16 cellular contexts compared by ENCODE assay signal in genomic region chr6:15061908-15062307, GRCh38.
"Had no signal": no experiment of that assay in that cellular context is flagged by ENCODE, and none has a peak within 500 bp of the region (broad histone marks: within the 10 kb centered on the region; RNA-seq: fewer than 3 reads in every experiment).

No MANE protein-coding gene starts in this region.

- H3K36me3 Mint-ChIP-seq: activated naive CD4-positive, alpha-beta T cell treated with anti-CD3 and anti-CD28 coated beads, Interleukin-2, amount 10 ng/mL, durations not matched to agents 7 days and 5 days; naive thymus-derived CD8-positive, alpha-beta T cell; stimulated activated effector memory CD8-positive, alpha-beta T cell treated with anti-CD3 and anti-CD28 coated beads, Interleukin-12 subunit alpha, Interleukin-12 subunit beta, amount 100 ng/mL, for 72 hours had no signal

- H3K9me3 Mint-ChIP-seq: activated naive CD4-positive, alpha-beta T cell treated with anti-CD3 and anti-CD28 coated beads, Interleukin-2, amount 10 ng/mL, durations not matched to agents 7 days and 5 days; activated T-helper 17 cell treated with anti-CD3 and anti-CD28 coated beads, Interleukin-2, amount 50 U/mL, for 72 hours; central memory CD8-positive, alpha-beta T cell; stimulated activated effector memory CD8-positive, alpha-beta T cell treated with anti-CD3 and anti-CD28 coated beads, Interleukin-12 subunit alpha, Interleukin-12 subunit beta, amount 100 ng/mL, for 72 hours had no signal

- H3K4me1 ChIP-seq: tibial nerve had no signal

- H3K9me3 ChIP-seq: ovary had no signal

- ATAC-seq: activated T-helper 17 cell treated with anti-CD3 and anti-CD28 coated beads, Interleukin-2, amount 50 U/mL, for 72 hours; naive thymus-derived CD8-positive, alpha-beta T cell; stimulated activated effector memory CD8-positive, alpha-beta T cell treated with anti-CD3 and anti-CD28 coated beads, Interleukin-12 subunit alpha, Interleukin-12 subunit beta, amount 100 ng/mL, for 72 hours had no signal

- H3K27me3 Mint-ChIP-seq: activated CD4-positive, alpha-beta T cell treated with anti-CD3 and anti-CD28 coated beads, Interleukin-2, amount 10 ng/mL, durations not matched to agents 24 days and 14 days; activated naive CD4-positive, alpha-beta T cell treated with anti-CD3 and anti-CD28 coated beads, Interleukin-2, amount 10 ng/mL, durations not matched to agents 7 days and 5 days; activated T-helper 17 cell treated with anti-CD3 and anti-CD28 coated beads, Interleukin-2, amount 50 U/mL, for 72 hours; central memory CD8-positive, alpha-beta T cell; naive thymus-derived CD8-positive, alpha-beta T cell had no signal

- H3K36me3 ChIP-seq: ovary, tibial nerve had no signal

- DNase-seq: activated CD4-positive, alpha-beta T cell treated with anti-CD3 and anti-CD28 coated beads, Interleukin-2, amount 10 ng/mL, durations not matched to agents 24 days and 14 days; activated CD8-positive, alpha-beta memory T cell treated with anti-CD3 and anti-CD28 coated beads for 24 hours; activated naive CD4-positive, alpha-beta T cell treated with anti-CD3 and anti-CD28 coated beads, Interleukin-2, amount 10 ng/mL, durations not matched to agents 7 days and 5 days; cortex of kidney; effector memory CD4-positive, alpha-beta T cell; hippocampal formation; naive thymus-derived CD8-positive, alpha-beta T cell; ovary; small intestine; T-helper 1 cell had no signal

- H3K27me3 ChIP-seq: ovary, tibial nerve had no signal

- H3K27ac ChIP-seq: ovary, SK-N-MC, tibial nerve had no signal

- H3K4me1 Mint-ChIP-seq: central memory CD8-positive, alpha-beta T cell had no signal

- H3K4me3 Mint-ChIP-seq: activated CD4-positive, alpha-beta T cell treated with anti-CD3 and anti-CD28 coated beads, Interleukin-2, amount 10 ng/mL, durations not matched to agents 24 days and 14 days; activated naive CD4-positive, alpha-beta T cell treated with anti-CD3 and anti-CD28 coated beads, Interleukin-2, amount 10 ng/mL, durations not matched to agents 7 days and 5 days; activated T-helper 17 cell treated with anti-CD3 and anti-CD28 coated beads, Interleukin-2, amount 50 U/mL, for 72 hours; central memory CD8-positive, alpha-beta T cell; naive thymus-derived CD8-positive, alpha-beta T cell; stimulated activated effector memory CD8-positive, alpha-beta T cell treated with anti-CD3 and anti-CD28 coated beads, Interleukin-12 subunit alpha, Interleukin-12 subunit beta, amount 100 ng/mL, for 72 hours had no signal

- H3K4me3 ChIP-seq: lung, ovary, SK-N-MC, tibial nerve had no signal

- H3K27ac Mint-ChIP-seq: activated CD4-positive, alpha-beta T cell treated with anti-CD3 and anti-CD28 coated beads, Interleukin-2, amount 10 ng/mL, durations not matched to agents 24 days and 14 days; activated naive CD4-positive, alpha-beta T cell treated with anti-CD3 and anti-CD28 coated beads, Interleukin-2, amount 10 ng/mL, durations not matched to agents 7 days and 5 days; activated T-helper 17 cell treated with anti-CD3 and anti-CD28 coated beads, Interleukin-2, amount 50 U/mL, for 72 hours had no signal
